ENCODE assay signal across 7 cellular contexts in the genomic region with DNA sequence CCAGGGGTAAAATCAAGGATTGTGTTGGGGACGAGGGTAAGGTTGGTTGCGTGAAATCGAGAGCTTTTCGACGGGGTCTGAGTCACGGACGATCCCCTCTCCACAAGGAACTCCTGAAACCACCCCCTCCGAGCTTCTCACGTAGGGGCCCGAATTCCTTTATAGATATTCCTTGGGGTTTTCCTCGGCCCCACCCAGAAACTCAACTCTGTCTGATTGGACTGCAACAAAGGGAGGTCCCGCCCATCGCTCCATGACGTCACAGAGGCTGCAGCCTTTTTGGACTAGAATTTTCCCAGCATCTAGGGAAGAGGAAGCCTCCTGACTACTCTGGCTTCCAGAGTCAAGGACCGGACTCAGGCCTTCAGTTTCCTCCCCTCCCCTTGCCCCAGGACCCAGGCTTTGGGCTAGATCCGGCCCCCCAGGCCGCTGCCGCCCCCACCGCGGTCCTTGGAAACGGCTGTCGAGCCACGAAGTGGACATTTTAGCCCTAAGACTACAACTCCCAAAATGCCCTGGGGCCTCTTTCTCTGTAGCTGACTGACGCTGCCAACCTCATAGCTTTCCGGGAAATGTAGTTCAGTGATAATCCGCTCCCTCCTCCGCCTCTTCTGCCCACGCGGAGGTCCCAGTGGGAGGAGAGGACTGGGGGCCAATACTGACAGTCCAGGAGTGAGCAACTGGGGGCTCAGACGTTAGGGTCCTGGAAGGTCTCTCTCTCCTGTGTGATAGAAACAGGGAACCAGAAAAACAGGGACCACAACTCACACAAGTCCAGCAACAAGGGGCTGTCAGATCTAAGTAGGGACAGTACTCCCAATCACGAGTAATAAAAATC. TPM values are rescaled to one million over a fixed set of nuclear protein-coding genes. Genes with fewer than 3 reads are reported as not detected.
DNase-seq lines count a peak whose midpoint lies in the region; ATAC-seq, FAIRE-seq and TF ChIP-seq lines count a peak whose summit lies in the region.

Gene IZUMO1, minus strand, starts transcription at position 172 of the 838 bp plus-strand sequence. CDS start 1,050 bp downstream, outside the sequence.

- DNase-seq in H4 (ENCODE audit: low spot score) (peak; percentile 59), SK-N-SH (peak; percentile 89), GM12878 (ENCODE audit: low read depth, low spot score) (no peak), hypothalamus (lab: John Stamatoyannopoulos, UW) (peak in 49 of 51 donors; percentile 4 to 90 (median 54)), pulmonary artery endothelial cell (ENCODE audit: low read depth, low spot score) (peak; percentile 84), NCI-H69 (lab: John Stamatoyannopoulos, UW) (no peak)

- H3K4me1 ChIP-seq in SK-N-SH (ENCODE audit: control insufficient read depth in 1 of 2, insufficient read depth in 2 of 2, low read depth in 1 of 2, low read length in 1 of 2) (no peaks in the 10 kb centered on the region; a peak in 1 of 4 replicates), GM12878 (ENCODE audit: control insufficient read depth, insufficient read depth, low read length) (no peaks in the 10 kb centered on the region)

- RAD21 ChIA-PET in GM12878 (lab: Charles Lee; ENCODE audit: unreplicated experiment): no interaction called here

- no peaks in the 10 kb centered on the region for H3K9me3 ChIP-seq in SK-N-SH
- H3K9me3 ChIP-seq in GM12878 (replicated peaks; ENCODE audit: control insufficient read depth, insufficient read depth, low read length): peaks cover 2% of the 10 kb centered on the region; the same call in 1 of the 3 replicates

- H3K79me2 ChIP-seq in SK-N-SH (ENCODE audit: insufficient read depth): no peaks in the 10 kb centered on the region
- no peaks in the 10 kb centered on the region for H3K79me2 ChIP-seq in GM12878 (ENCODE audit: control insufficient read depth, insufficient read depth, low read length)

- TF ChIP-seq POLR2A in GM12878 (IDR thresholded peaks at IDR 0.05; ENCODE audit: low read depth, low read length): no peak

- H3K27ac ChIP-seq in SK-N-SH (ENCODE audit: low read depth in 2 of 2, low read length in 1 of 2) (peak within 1 kb of the TSS; percentile 29 to 80; a peak in 3 of 4 replicates), GM12878 (ENCODE audit: control insufficient read depth, insufficient read depth) (no peak within 1 kb of the TSS)

- peak within 1 kb of the TSS; percentile 80 for H2AFZ ChIP-seq in SK-N-SH (ENCODE audit: low read depth)
- H2AFZ ChIP-seq in GM12878 (ENCODE audit: control insufficient read depth, low read depth, low read length): peak within 1 kb of the TSS; percentile 29; the same call in 1 of the 2 replicates

- no peaks in the 10 kb centered on the region for H3K9me2 ChIP-seq in SK-N-SH

- H4K20me1 ChIP-seq in SK-N-SH (ENCODE audit: insufficient read depth): no peaks in the 10 kb centered on the region
- H4K20me1 ChIP-seq in GM12878 (ENCODE audit: control insufficient read depth, insufficient read depth): no peaks in the 10 kb centered on the region

- H3K27me3 ChIP-seq in SK-N-SH (ENCODE audit: insufficient read depth): no peaks in the 10 kb centered on the region
- no peaks in the 10 kb centered on the region; a peak in 1 of 4 replicates for H3K27me3 ChIP-seq in GM12878 (replicated peaks in 1 of 2; ENCODE audit: control insufficient read depth in 2 of 2, insufficient read depth in 2 of 2, low read length in 1 of 2)

- H3K9ac ChIP-seq in SK-N-SH (peak within 1 kb of the TSS; percentile 48; the same call in 1 of the 2 replicates), GM12878 (ENCODE audit: control insufficient read depth, insufficient read depth, low read length) (no peak within 1 kb of the TSS)

- CTCF ChIA-PET in SK-N-SH (lab: Yijun Ruan, JAX) (interaction anchor here (0.7 to 1.2 kb wide), 3 partner anchors 33 to 71 kb away, joined by 3 to 4 read pairs (median 3); no protein-coding TSS in a partner anchor), GM12878 (lab: Yijun Ruan, JAX) (interaction anchor here (0.7 to 1.2 kb wide), 2 partner anchors 77 to 95 kb away, joined by 3 read pairs; no protein-coding TSS in a partner anchor)

- BruUV-seq in GM12878 (replicated peaks; lab: Mats Ljungman, UMichigan): no TSS peak

- POLR2A ChIA-PET in SK-N-SH (lab: Yijun Ruan, JAX): interaction anchor here (0.6 to 0.8 kb wide), 2 partner anchors 30 to 102 kb away, joined by 3 read pairs; no protein-coding TSS in a partner anchor
- POLR2A ChIA-PET in GM12878 (lab: Charles Lee): interaction anchor here (0.6 kb wide), 1 partner anchor 32 kb away, joined by 3 read pairs; no protein-coding TSS in a partner anchor

- TF ChIP-seq CTCF in SK-N-SH (IDR thresholded peaks at IDR 0.05) (no peak), GM12878 (IDR thresholded peaks at IDR 0.05 in 2 of 3, conservative IDR thresholded peaks at IDR 0.05 in 1 of 3; ENCODE audit: control insufficient read depth in 2 of 3, extremely low read depth in 1 of 3, insufficient read depth in 1 of 3, low read depth in 3 of 3, low read length in 3 of 3) (no peak)

- SMC1A ChIA-PET in GM12878 (lab: Charles Lee; ENCODE audit: uncharacterized antibody, unreplicated experiment): no interaction called here

- no peaks in the 10 kb centered on the region for H3F3A ChIP-seq in SK-N-SH (replicated peaks; ENCODE audit: insufficient read depth)

- H3K36me3 ChIP-seq in SK-N-SH (replicated peaks in 1 of 2; ENCODE audit: control insufficient read depth in 1 of 2, insufficient read depth in 2 of 2, low read length in 1 of 2) (no peaks in the 10 kb centered on the region), GM12878 (ENCODE audit: control insufficient read depth in 2 of 2, insufficient read depth in 2 of 2, low read length in 1 of 2) (no peaks in the 10 kb centered on the region)

- intact Hi-C loops in GM12878 (cut with micrococcal nuclease; ENCODE audit: unreplicated experiment): no loop called here

- peak; percentile 27 for FAIRE-seq in GM12878 (lab: Jason Lieb, UNC)

- 30% methylated on average over 29 of the region's 31 CpGs for WGBS in SK-N-SH (ENCODE audit: low lambda C conversion rate)
- WGBS in GM12878 (ENCODE audit: insufficient coverage, insufficient replicate concordance, low lambda C conversion rate, missing lambda C conversion rate): 4% methylated on average over 31 of the region's 31 CpGs

- H3K4me2 ChIP-seq in SK-N-SH (peak within 1 kb of the TSS; percentile 59), GM12878 (ENCODE audit: control insufficient read depth, insufficient read depth) (peak within 1 kb of the TSS; percentile 60)

- ATAC-seq in GM12878 (peak; percentile 80), GM19463 (IDR thresholded peaks at IDR 0.05; ENCODE audit: unreplicated experiment) (no peak)

- in situ Hi-C loops in GM12878 (cut with MboI): no loop called here

- no peak for TF ChIP-seq EP300 in SK-N-SH (IDR thresholded peaks at IDR 0.05; ENCODE audit: borderline replicate concordance in 1 of 2, low read depth in 1 of 2, low read length in 1 of 2)
- TF ChIP-seq EP300 in GM12878 (IDR thresholded peaks at IDR 0.05; ENCODE audit: borderline replicate concordance in 1 of 2, control insufficient read depth in 1 of 2, low read depth in 2 of 2, low read length in 2 of 2): no peak

- TF ChIP-seq RAD21 in SK-N-SH (IDR thresholded peaks at IDR 0.05; ENCODE audit: low read length) (no peak), GM12878 (IDR thresholded peaks at IDR 0.05; ENCODE audit: insufficient read depth, low read depth, low read length) (no peak)

- peak within 1 kb of the TSS; percentile 60 to 61 for H3K4me3 ChIP-seq in SK-N-SH (ENCODE audit: low read depth in 2 of 2, low read length in 1 of 2)
- no peak within 1 kb of the TSS for H3K4me3 ChIP-seq in GM12878

TF ChIP-seq in SK-N-SH, 30 proteins besides CTCF, POLR2A, EP300 and RAD21 (continues in another document):
- TF ChIP-seq GABPA (IDR thresholded peaks at IDR 0.05; ENCODE audit: low read depth): no peak
- peak; percentile 62; the same call in 1 of the 2 replicates for TF ChIP-seq RFX5 (IDR thresholded peaks at IDR 0.05; ENCODE audit: low read length)

TF ChIP-seq in GM12878, 131 proteins besides CTCF, POLR2A, EP300 and RAD21:
- TF ChIP-seq CREM (IDR thresholded peaks at IDR 0.05; ENCODE audit: low read depth): peak; percentile 75
- TF ChIP-seq SIX5 (IDR thresholded peaks at IDR 0.05; ENCODE audit: low read depth, low read length, severe bottlenecking): peak; percentile 94
- TF ChIP-seq RUNX3 (IDR thresholded peaks at IDR 0.05; ENCODE audit: low read length): no peak
- TF ChIP-seq IKZF1 (conservative IDR thresholded peaks at IDR 0.05): peak; percentile 69
- TF ChIP-seq TARDBP (IDR thresholded peaks at IDR 0.05; ENCODE audit: borderline replicate concordance): peak; percentile 83; the same call in 1 of the 2 replicates
- 0 out of 2 replicates have a peak, but pooled peaks have one; percentile 31 for TF ChIP-seq ATF7 (IDR thresholded peaks at IDR 0.05; ENCODE audit: low read depth)
- TF ChIP-seq YY1 (IDR thresholded peaks at IDR 0.05; ENCODE audit: low read depth, low read length): peak; percentile 66; the same call in 1 of the 2 replicates
- TF ChIP-seq HCFC1 (IDR thresholded peaks at IDR 0.05; ENCODE audit: low read length): peak; percentile 93
- TF ChIP-seq CEBPB (IDR thresholded peaks at IDR 0.05; ENCODE audit: borderline replicate concordance in 1 of 2, low read depth in 2 of 2, low read length in 2 of 2): no peak
- no peak for TF ChIP-seq SMAD5 (IDR thresholded peaks at IDR 0.05; ENCODE audit: low read depth)

RNA-seq across cellular contexts. Expression of gene IZUMO1, which starts in this region (rescaled TPM):
- total RNA-seq in H4 (2014; rRNA removed; shearing (Covaris generic)): not detected in 2 replicates
- polyA plus RNA-seq in SK-N-SH (2012; rRNA removed) (0.03 TPM in 2 replicates), GM12878 (2011; rRNA removed) (not detected in 2 replicates), GM12878 (2014; fragmentation: Illumina TruSeq; extraction: Trizol) (not detected in 2 replicates), GM12878 (2014; fragmentation: Nextera tagmentation; extraction: Ambion mirVana) (not detected), GM12878 (2014; rRNA removed) (not detected in 2 replicates), GM12878 (2016; fragmentation: Nextera tagmentation; extraction: Ambion mirVana) (not detected)
- 0.01 TPM in 1 of 2 replicates, not detected in the other for polyA plus RNA-seq in SK-N-SH (2012; cell fraction: cytosol; rRNA removed)
- 0.07 TPM in 1 of 2 replicates, not detected in the other for polyA plus RNA-seq in SK-N-SH (2012; cell fraction: nucleus; rRNA removed)
- total RNA-seq in GM12878 (2013; cell fraction: nucleolus; rRNA removed): not detected in 2 replicates
- total RNA-seq in GM12878 (2014; rRNA removed) (not detected in 2 replicates), GM12878 (2014; rRNA removed; fragmentation: Illumina TruSeq; extraction: Trizol) (not detected in 2 replicates), GM12878 (2021) (not detected in 2 replicates), pulmonary artery endothelial cell (0.28 and 0.33 TPM in 2 replicates)
- not detected for polyA plus RNA-seq in GM12878 (2011; ENCODE audit: low read depth)
- not detected in 2 replicates for polyA plus RNA-seq in GM12878 (2011; cell fraction: cytosol; rRNA removed)
- polyA plus RNA-seq in GM12878 (2011; cell fraction: nucleus; rRNA removed): not detected in 2 replicates
- polyA plus RNA-seq in GM12878 (2012): not detected in 2 replicates
- not detected in 2 replicates for polyA minus RNA-seq in GM12878 (2011; rRNA and poly(A)+ RNA removed)
- polyA minus RNA-seq in GM12878 (2011; cell fraction: cytosol; rRNA and poly(A)+ RNA removed): not detected in 2 replicates
- polyA minus RNA-seq in GM12878 (2011; cell fraction: nucleus; rRNA and poly(A)+ RNA removed): not detected in 2 replicates

Comparison
In these comparisons a context has a peak if more than half of its experiments do, and no peak if none do; other contexts are left out.
1. Peak in DNase-seq in H4; RNA of the gene not detected or under 1 TPM.
2. Peak in DNase-seq, H3K4me3 ChIP-seq, H3K27ac ChIP-seq, H3K9ac ChIP-seq and H3K4me2 ChIP-seq in SK-N-SH; RNA of the gene not detected or under 1 TPM.
3. Peak in ATAC-seq and H3K4me2 ChIP-seq in GM12878; RNA of the gene not detected or under 1 TPM.
4. Peak in DNase-seq in pulmonary artery endothelial cell; RNA of the gene not detected or under 1 TPM.
5. DNase-seq: peak in hypothalamus (49 of 51); none in GM12878 (single experiment) and NCI-H69 (single experiment).